Comparison of ENCODE assay signal across 19 cellular contexts in the genomic region with DNA sequence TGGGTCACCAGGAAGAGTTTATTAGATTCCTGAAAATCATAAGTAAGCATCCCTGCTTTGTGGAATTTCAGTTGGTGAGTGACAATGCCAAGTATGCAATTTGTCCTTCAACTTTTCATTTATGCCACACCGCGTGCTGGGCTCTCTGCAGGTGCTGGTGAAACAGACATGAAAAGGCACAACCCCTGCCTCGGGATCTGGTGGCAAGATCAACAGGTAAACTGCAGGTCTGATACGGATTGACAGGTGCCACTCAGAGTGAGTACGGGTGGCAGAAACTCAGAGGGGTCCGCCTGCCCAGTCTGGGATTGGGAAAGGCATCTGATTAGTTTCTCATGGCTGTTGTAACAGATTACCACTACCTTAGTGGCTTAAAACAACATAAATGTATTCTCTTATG.
"Had no signal": no experiment of that assay in that cellular context is flagged by ENCODE, and none has a peak within 500 bp of the region (broad histone marks: within the 10 kb centered on the region; RNA-seq: fewer than 3 reads in every experiment).

No MANE protein-coding gene starts in this region.

- H3K4me1 ChIP-seq: colonic mucosa, foreskin keratinocyte, left lung had no signal

- H3K9me3 ChIP-seq: colonic mucosa had no signal

- DNase-seq: colonic mucosa; cortex of kidney; effector CD8-positive, alpha-beta T cell; effector memory CD8-positive, alpha-beta T cell; foreskin keratinocyte; heart right ventricle; hippocampal formation; left cardiac atrium; left lung; left ventricle myocardium superior; lower lobe of right lung; mucosa of descending colon; naive B cell had no signal

- H3K27me3 ChIP-seq: colonic mucosa, esophagus muscularis mucosa, gastroesophageal sphincter had no signal

- H3K36me3 ChIP-seq: colonic mucosa, esophagus muscularis mucosa, gastroesophageal sphincter, heart right ventricle, left lung, lower lobe of right lung had no signal

- H3K4me3 ChIP-seq: colonic mucosa, esophagus muscularis mucosa, gastroesophageal sphincter, heart right ventricle, left lung, lower lobe of right lung, mucosa of descending colon had no signal

- FAIRE-seq: endothelial cell of umbilical vein, frontal cortex, islet of Langerhans, keratinocyte had no signal

- H3K27ac ChIP-seq: colonic mucosa, esophagus muscularis mucosa, foreskin keratinocyte, gastroesophageal sphincter, heart right ventricle, left lung, lower lobe of right lung had no signal
